Comparison of ENCODE assay signal across 8 cellular contexts in genomic region chr5:93620487-93621339, GRCh38. TPM values are rescaled to one million over a fixed set of nuclear protein-coding genes. Genes with fewer than 3 reads are reported as not detected.
A peak's percentile ranks its signal among the peaks of the same experiment; 100 is the strongest.
DNase-seq lines count a peak whose midpoint lies in the region; ATAC-seq lines count a peak whose summit lies in the region.

No MANE protein-coding gene starts in this region.

- H3K27me3 ChIP-seq in NT2/D1 (ENCODE audit: insufficient read depth, insufficient read length) (peaks cover 53% of the 10 kb centered on the region), thymus (ENCODE audit: control insufficient read depth, insufficient read depth) (peaks cover 13% of the 10 kb centered on the region)

- peak overlapping the region; percentile 68 for H3K27ac Mint-ChIP-seq in activated T-cell treated with anti-CD3 and anti-CD28 coated beads, Interleukin-2, amount 50 U/mL, for 72 hours
- peak overlapping the region; percentile 60 to 99 (median 86) for H3K27ac Mint-ChIP-seq in naive B cell

- no peak overlapping the region for H3K27ac ChIP-seq in thymus (ENCODE audit: low read depth)

- H3K9ac ChIP-seq in NT2/D1 (ENCODE audit: insufficient read length, low read depth), result peak overlapping the region; percentile 70

- peak overlapping the region; percentile 90 to 97 for H3K4me3 Mint-ChIP-seq in activated T-cell treated with anti-CD3 and anti-CD28 coated beads, Interleukin-2, amount 50 U/mL, for 72 hours
- peak overlapping the region; percentile 86 to 99 (median 96) for H3K4me3 Mint-ChIP-seq in naive B cell

- DNase-seq in DMS153 treated with DMSO at 0.1 percent for 48 hours (lab: John Stamatoyannopoulos, UW; ENCODE audit: unreplicated experiment) (peak; percentile 49), HT-29 (ENCODE audit: low spot score) (peak; percentile 87), NT2/D1 (ENCODE audit: low read depth, low spot score) (no peak), fibroblast of gingiva (ENCODE audit: low read depth) (peak; percentile 59), naive B cell (peak; percentile 57)
- DNase-seq in activated T-cell treated with anti-CD3 and anti-CD28 coated beads, Interleukin-2, amount 50 U/mL, for 72 hours, result peak; percentile 68 to 69

- H3K36me3 Mint-ChIP-seq in activated T-cell treated with anti-CD3 and anti-CD28 coated beads, Interleukin-2, amount 50 U/mL, for 72 hours (ENCODE audit: insufficient read depth in 2 of 2), result peaks cover 1 to 2% of the 10 kb centered on the region in 2 donors
- peaks cover 0 to 4% of the 10 kb centered on the region in 2 donors for H3K36me3 Mint-ChIP-seq in naive B cell

- peaks cover 22% of the 10 kb centered on the region for H3K27me3 Mint-ChIP-seq in activated T-cell treated with anti-CD3 and anti-CD28 coated beads, Interleukin-2, amount 50 U/mL, for 72 hours (ENCODE audit: low read depth)
- H3K27me3 Mint-ChIP-seq in naive B cell, result peaks cover 8 to 18% (median 18%) of the 10 kb centered on the region in 3 donors

- no peaks in the 10 kb centered on the region for H3K4me1 ChIP-seq in NT2/D1 (ENCODE audit: insufficient read depth, insufficient read length)
- peaks cover 3% of the 10 kb centered on the region for H3K4me1 ChIP-seq in thymus (ENCODE audit: control insufficient read depth, insufficient read depth, low read length)

- WGBS in thymus, result under 1% methylated on average over 76 of the region's 76 CpGs

- H3K9me3 ChIP-seq in NT2/D1 (ENCODE audit: insufficient read depth, low read length) (no peaks in the 10 kb centered on the region), thymus (ENCODE audit: control insufficient read depth) (no peaks in the 10 kb centered on the region)

- H3K36me3 ChIP-seq in NT2/D1 (ENCODE audit: insufficient read depth, insufficient read length, low read length) (no peaks in the 10 kb centered on the region), thymus (ENCODE audit: control insufficient read depth, insufficient read depth) (no peaks in the 10 kb centered on the region)

- no peaks in the 10 kb centered on the region for H3K9me3 Mint-ChIP-seq in activated T-cell treated with anti-CD3 and anti-CD28 coated beads, Interleukin-2, amount 50 U/mL, for 72 hours
- H3K9me3 Mint-ChIP-seq in naive B cell, result no peaks in the 10 kb centered on the region

- ATAC-seq in GM21515 (IDR thresholded peaks at IDR 0.05; ENCODE audit: unreplicated experiment) (peak; percentile 99), naive B cell (ENCODE audit: low read depth in 2 of 2) (peak; percentile 78 to 79)
- peak; percentile 86 to 92 for ATAC-seq in activated T-cell treated with anti-CD3 and anti-CD28 coated beads, Interleukin-2, amount 50 U/mL, for 72 hours (replicated peaks in 1 of 2)

- H3K4me3 ChIP-seq in NT2/D1 (ENCODE audit: insufficient read length, low read depth) (peak overlapping the region; percentile 68), thymus (ENCODE audit: low read length) (peak overlapping the region; percentile 60)

- peaks cover 24% of the 10 kb centered on the region for H3K4me1 Mint-ChIP-seq in activated T-cell treated with anti-CD3 and anti-CD28 coated beads, Interleukin-2, amount 50 U/mL, for 72 hours (ENCODE audit: low read depth)
- H3K4me1 Mint-ChIP-seq in naive B cell, result peaks cover 11 to 19% (median 14%) of the 10 kb centered on the region in 3 donors

RNA-seq across cellular contexts. Expression of gene NR2F1, which starts 37.7 kb away (rescaled TPM):
- 19.7 and 24.5 TPM in 2 replicates for total RNA-seq in HT-29 (2014; rRNA removed; shearing (Covaris generic))
- not detected for total RNA-seq in activated T-cell treated with anti-CD3 and anti-CD28 coated beads, Interleukin-2, amount 50 U/mL, for 72 hours
- polyA plus RNA-seq in naive B cell (ENCODE audit: low read depth in 6 of 6) (not detected), thymus (0.94 TPM)

RNA-seq across cellular contexts. Expression of gene NR2F1-AS1, which starts 39.7 kb away (rescaled TPM):
- total RNA-seq in HT-29 (2014; rRNA removed; shearing (Covaris generic)), result 2.8 and 4.1 TPM in 2 replicates
- under 1 TPM; 0.41 to 0.93 TPM for total RNA-seq in activated T-cell treated with anti-CD3 and anti-CD28 coated beads, Interleukin-2, amount 50 U/mL, for 72 hours
- polyA plus RNA-seq in naive B cell (ENCODE audit: low read depth in 6 of 6) (not detected), thymus (5.0 TPM)

Comparison
In these comparisons a context has a peak if more than half of its experiments do, and no peak if none do; other contexts are left out.
1. RNA of gene NR2F1, which starts 37.7 kb away (total RNA-seq): 19.7 to 24.5 TPM in HT-29; not detected in activated T-cell treated with anti-CD3 and anti-CD28 coated beads, Interleukin-2, amount 50 U/mL, for 72 hours; every median in the first group is over 10 times any median in the second.
2. Peak in every context shown above with its lines, with median percentiles within 50 percentile points of each other: ATAC-seq.